In the genomic region with DNA sequence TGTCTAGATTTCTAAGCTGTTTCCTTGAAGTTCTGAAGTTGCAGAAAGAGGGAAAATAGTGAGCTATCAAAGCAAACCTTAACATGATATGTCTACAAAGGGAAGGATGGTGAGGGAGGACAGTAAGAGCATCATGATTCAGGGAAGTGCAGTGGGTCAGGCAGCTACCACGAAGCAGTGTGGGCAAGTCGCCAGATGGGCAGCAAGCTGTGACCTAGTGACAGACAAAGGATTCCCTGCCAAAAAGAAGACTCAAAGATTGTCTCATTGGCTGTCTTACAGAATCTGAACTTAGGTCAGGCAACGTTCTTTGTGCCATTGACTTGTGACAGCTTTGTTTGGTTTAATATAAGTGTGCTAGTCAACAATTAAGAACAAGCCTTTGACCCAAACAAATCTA, we compare ENCODE assay signal across 20 cellular contexts.
"Had no signal": no experiment of that assay in that cellular context is flagged by ENCODE, and none has a peak within 500 bp of the region (broad histone marks: within the 10 kb centered on the region; RNA-seq: fewer than 3 reads in every experiment).

No MANE protein-coding gene starts in this region.

- ATAC-seq: activated CD8-positive, alpha-beta T cell treated with anti-CD3 and anti-CD28 coated beads for 36 hours; activated T-cell treated with anti-CD3 and anti-CD28 coated beads, Interleukin-2, amount 50 U/mL, for 72 hours; heart left ventricle; lower lobe of right lung; naive thymus-derived CD4-positive, alpha-beta T cell; right cardiac atrium; stimulated activated effector memory CD8-positive, alpha-beta T cell treated with anti-CD3 and anti-CD28 coated beads, Interleukin-12 subunit alpha, Interleukin-12 subunit beta, amount 100 ng/mL, for 72 hours had no signal

- H3K4me1 ChIP-seq: breast epithelium, heart left ventricle, lower lobe of right lung, tibial nerve had no signal

- H3K27ac ChIP-seq: breast epithelium, heart left ventricle, lower lobe of right lung, neutrophil, tibial nerve, WERI-Rb-1 had no signal

- H3K4me3 ChIP-seq: breast epithelium, heart left ventricle, lower lobe of right lung, smooth muscle cell, tibial nerve had no signal

- H3K36me3 ChIP-seq: breast epithelium, heart left ventricle, lower lobe of right lung, neutrophil, tibial nerve, WERI-Rb-1 had no signal

- H3K9me3 ChIP-seq: breast epithelium, lower lobe of right lung, neutrophil had no signal

- DNase-seq: activated CD4-positive, alpha-beta T cell treated with anti-CD3 and anti-CD28 coated beads for 4 hours; activated CD8-positive, alpha-beta memory T cell treated with anti-CD3 and anti-CD28 coated beads, Interleukin-2, amount 50 U/mL, for 4 hours; activated CD8-positive, alpha-beta T cell treated with anti-CD3 and anti-CD28 coated beads for 36 hours; activated naive CD8-positive, alpha-beta T cell treated with anti-CD3 and anti-CD28 coated beads, Interleukin-2, amount 10 ng/mL, durations not matched to agents 7 days and 5 days; activated T-cell treated with anti-CD3 and anti-CD28 coated beads, Interleukin-2, amount 50 U/mL, for 72 hours; aorta; foreskin melanocyte; islet precursor cell; lower lobe of right lung; midbrain; naive thymus-derived CD4-positive, alpha-beta T cell; T-helper 1 cell; WERI-Rb-1 had no signal

- H3K27me3 ChIP-seq: breast epithelium, heart left ventricle, neutrophil, tibial nerve had no signal
